Comparison of ENCODE assay signal across 8 cellular contexts in the genomic region with DNA sequence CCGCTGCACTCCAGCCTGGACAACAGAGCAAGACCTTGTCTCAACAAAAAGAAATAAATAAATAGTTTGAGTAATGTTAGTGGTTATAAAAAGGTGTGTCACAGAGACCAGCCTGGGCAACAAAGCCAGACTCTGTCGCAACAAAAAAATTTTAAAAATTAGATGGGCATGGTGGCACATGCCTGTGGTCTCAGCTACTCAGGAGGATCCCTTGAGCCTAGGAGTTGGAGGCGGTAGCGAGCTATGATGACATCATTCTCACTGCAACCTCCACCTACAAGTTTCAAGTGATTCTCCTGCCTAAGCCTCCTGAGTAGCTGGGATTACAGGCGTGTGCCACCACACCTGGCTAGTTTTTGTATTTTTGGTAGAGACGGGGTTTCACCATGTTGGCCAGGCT. TPM values are rescaled to one million over a fixed set of nuclear protein-coding genes. Genes with fewer than 3 reads are reported as not detected.
A peak's percentile ranks its signal among the peaks of the same experiment; 100 is the strongest.
DNase-seq lines count a peak whose midpoint lies in the region; TF ChIP-seq lines count a peak whose summit lies in the region.
"Not testable (repeated sequence)": the region's sequence is repeated elsewhere in the genome, so short reads cannot be mapped to it uniquely, and the experiment has no call there.
"Had no signal": no experiment of that assay in that cellular context is flagged by ENCODE, and none has a peak within 500 bp of the region (broad histone marks: within the 10 kb centered on the region; RNA-seq: fewer than 3 reads in every experiment).

No MANE protein-coding gene starts in this region.

- not testable (repeated sequence) for H3K9me2 ChIP-seq in GM23248 (ENCODE audit: insufficient read depth)

- not testable (repeated sequence) for H3K4me2 ChIP-seq in GM23248 (ENCODE audit: unreplicated experiment); mammary epithelial cell (ENCODE audit: insufficient read depth, low read depth, low read length)

- not testable (repeated sequence) for H3K9me3 ChIP-seq in GM23248 (ENCODE audit: low read depth); MG63; mammary epithelial cell (replicated peaks; ENCODE audit: insufficient read depth, low read length); prostate gland

- not testable (repeated sequence) for H3K27me3 ChIP-seq in GM23248 (replicated peaks; ENCODE audit: insufficient read depth); MG63; mammary epithelial cell (ENCODE audit: insufficient read depth, low read length); prostate gland (replicated peaks; ENCODE audit: insufficient read depth)

- 90 to 92% methylated on average over 6 of the region's 6 CpGs for WGBS in GM23248 (ENCODE audit: low coverage in 1 of 2, low lambda C conversion rate in 2 of 2, missing lambda C conversion rate in 2 of 2), 2 experiments
- WGBS in mammary epithelial cell (ENCODE audit: low coverage, missing lambda C conversion rate): 56% methylated on average over 6 of the region's 6 CpGs
- WGBS in prostate gland: 81% methylated on average over 6 of the region's 6 CpGs

- not testable (repeated sequence) for H3K9ac ChIP-seq in GM23248; mammary epithelial cell (ENCODE audit: insufficient read depth, low read length)

- not testable (repeated sequence) for H3K79me2 ChIP-seq in GM23248 (ENCODE audit: insufficient read depth); mammary epithelial cell (ENCODE audit: insufficient read depth, low read length)

- DNase-seq in AG10803 (ENCODE audit: low read depth) (peak; percentile 65), GM23248 (peak; percentile 16), MG63 (peak; percentile 26), mammary epithelial cell (peak; percentile 80), fibroblast of peridontal ligament (ENCODE audit: extremely low read depth) (peak; percentile 7)
- DNase-seq in prostate gland (ENCODE audit: low spot score): not testable (repeated sequence)

- H3K4me1 ChIP-seq in GM23248 (ENCODE audit: insufficient read depth); mammary epithelial cell (ENCODE audit: insufficient read depth, low read length); prostate gland (replicated peaks): not testable (repeated sequence)

- in situ Hi-C loops in GM23248 (cut with MboI); mammary epithelial cell (cut with MboI; ENCODE audit: low sequenced_read_pairs in 2 of 2): not testable (repeated sequence)

- H3K36me3 ChIP-seq in GM23248 (ENCODE audit: low read depth); mammary epithelial cell (ENCODE audit: insufficient read depth, low read length); prostate gland: not testable (repeated sequence)
- H3K36me3 ChIP-seq in MG63: peaks cover 10% of the 10 kb centered on the region

- H3F3A ChIP-seq in GM23248 (ENCODE audit: insufficient read depth): not testable (repeated sequence)

- TF ChIP-seq POLR2A in prostate gland (IDR thresholded peaks at IDR 0.05): not testable (repeated sequence)

- not testable (repeated sequence) for TF ChIP-seq CTCF in AG10803 (conservative IDR thresholded peaks at IDR 0.05; ENCODE audit: low read length); VCaP (conservative IDR thresholded peaks at IDR 0.05); mammary epithelial cell (conservative IDR thresholded peaks at IDR 0.05 in 1 of 2, IDR thresholded peaks at IDR 0.05 in 1 of 2; ENCODE audit: extremely low read depth in 1 of 2, insufficient read depth in 1 of 2, low read depth in 1 of 2, low read length in 2 of 2); prostate gland (IDR thresholded peaks at IDR 0.05)

- CTCF ChIA-PET in mammary epithelial cell (lab: Charles Lee; ENCODE audit: low non-redundant PET): interaction anchor here (0.6 kb wide), 1 partner anchor 1006 kb away, joined by 7 read pairs; no protein-coding TSS in a partner anchor

- H2AFZ ChIP-seq in GM23248; mammary epithelial cell (ENCODE audit: low read depth, low read length): not testable (repeated sequence)

- intact Hi-C loops in mammary epithelial cell (cut with micrococcal nuclease); prostate gland (cut with DNase I): not testable (repeated sequence)

- H4K20me1 ChIP-seq in GM23248 (ENCODE audit: insufficient read depth); mammary epithelial cell (ENCODE audit: insufficient read depth, low read length): not testable (repeated sequence)

- not testable (repeated sequence) for H3K27ac ChIP-seq in GM23248; mammary epithelial cell (ENCODE audit: insufficient read depth, low read depth, low read length)
- H3K27ac ChIP-seq in VCaP (peak overlapping the region; percentile 53), prostate gland (peak overlapping the region; percentile 55 to 77)

- dilution Hi-C loops in mammary epithelial cell (cut with HindIII; ENCODE audit: low sequenced_read_pairs): not testable (repeated sequence)

- H3K4me3 ChIP-seq in AG10803 (ENCODE audit: low read length); GM23248; MG63; mammary epithelial cell (replicated peaks in 1 of 3; ENCODE audit: insufficient read depth in 1 of 3, low read depth in 2 of 3, low read length in 3 of 3); prostate gland: not testable (repeated sequence)

- BruUV-seq in mammary epithelial cell (replicated peaks; lab: Mats Ljungman, UMichigan): not testable (repeated sequence)

RNA-seq across cellular contexts. Expression of a gene that starts 9.8 kb away (rescaled TPM):
- total RNA-seq in GM23248 (2014; rRNA removed; shearing (Covaris generic)): 21.8 and 37.9 TPM in 2 replicates
- polyA plus RNA-seq in GM23248 (2016; fragmentation: Nextera tagmentation; extraction: Ambion mirVana): 40.7 and 41.2 TPM in 2 replicates
- 15.9 and 38.3 TPM in 2 replicates for total RNA-seq in MG63 (2014; rRNA removed; shearing (Covaris generic); ENCODE audit: low replicate concordance)
- total RNA-seq in mammary epithelial cell: 10 to 100 TPM; 34.3 to 35.8 TPM
- polyA plus RNA-seq in mammary epithelial cell: 19.3 TPM
- 32.7 TPM for polyA minus RNA-seq in mammary epithelial cell
- 10 to 100 TPM; 22.7 to 37.3 TPM for total RNA-seq in prostate gland

RNA-seq across cellular contexts. Expression of a gene that starts 11.6 kb away (rescaled TPM):
- 50.7 and 71.1 TPM in 2 replicates for total RNA-seq in GM23248 (2014; rRNA removed; shearing (Covaris generic))
- polyA plus RNA-seq in GM23248 (2016; fragmentation: Nextera tagmentation; extraction: Ambion mirVana): 52.7 and 56.9 TPM in 2 replicates
- 140 and 179 TPM in 2 replicates for total RNA-seq in MG63 (2014; rRNA removed; shearing (Covaris generic); ENCODE audit: low replicate concordance)
- total RNA-seq in mammary epithelial cell: 10 to 100 TPM; 57.6 to 92.5 TPM
- polyA plus RNA-seq in mammary epithelial cell: 88.3 TPM
- 52.5 TPM for polyA minus RNA-seq in mammary epithelial cell
- total RNA-seq in prostate gland: 100 to 1,000 TPM; 101 to 261 TPM

RNA-seq across cellular contexts. Expression of a gene that starts 12.9 kb away (rescaled TPM):
- total RNA-seq in GM23248 (2014; rRNA removed; shearing (Covaris generic)): 2.1 and 2.8 TPM in 2 replicates
- polyA plus RNA-seq in GM23248 (2016; fragmentation: Nextera tagmentation; extraction: Ambion mirVana) (0.24 and 0.69 TPM in 2 replicates), mammary epithelial cell (0.29 TPM)
- 0.16 and 3.0 TPM in 2 replicates for total RNA-seq in MG63 (2014; rRNA removed; shearing (Covaris generic); ENCODE audit: low replicate concordance)
- total RNA-seq in mammary epithelial cell (under 1 TPM; 0.16 to 0.50 TPM), prostate gland (10 to 100 TPM in 1 of 2 donors, 1 to 10 TPM in 1; 5.2 to 21.9 TPM)
- not detected for polyA minus RNA-seq in mammary epithelial cell
- polyA plus RNA-seq: CD8-positive, alpha-beta memory T cell had no signal

RNA-seq across cellular contexts. Expression of a gene that starts 28.2 kb away (rescaled TPM):
- total RNA-seq in GM23248 (2014; rRNA removed; shearing (Covaris generic)): 31.7 and 40.2 TPM in 2 replicates
- 34.5 and 36.2 TPM in 2 replicates for polyA plus RNA-seq in GM23248 (2016; fragmentation: Nextera tagmentation; extraction: Ambion mirVana)
- 19.1 and 35.3 TPM in 2 replicates for total RNA-seq in MG63 (2014; rRNA removed; shearing (Covaris generic); ENCODE audit: low replicate concordance)
- 10 to 100 TPM; 20.6 to 25.8 TPM for total RNA-seq in mammary epithelial cell
- polyA plus RNA-seq in mammary epithelial cell: 29.4 TPM
- 16.0 TPM for polyA minus RNA-seq in mammary epithelial cell
- 10 to 100 TPM; 15.9 to 19.5 TPM for total RNA-seq in prostate gland

RNA-seq across cellular contexts. Expression of a gene that starts 40.8 kb away (rescaled TPM):
- 3.8 and 4.0 TPM in 2 replicates for total RNA-seq in GM23248 (2014; rRNA removed; shearing (Covaris generic))
- 0.52 and 0.54 TPM in 2 replicates for polyA plus RNA-seq in GM23248 (2016; fragmentation: Nextera tagmentation; extraction: Ambion mirVana)
- total RNA-seq in MG63 (2014; rRNA removed; shearing (Covaris generic); ENCODE audit: low replicate concordance): 5.6 and 6.3 TPM in 2 replicates
- total RNA-seq in mammary epithelial cell: 1 to 10 TPM; 1.7 to 2.3 TPM
- polyA plus RNA-seq in mammary epithelial cell: 0.42 TPM
- 0.10 TPM for polyA minus RNA-seq in mammary epithelial cell
- 10 to 100 TPM in 1 of 2 donors, 1 to 10 TPM in 1; 4.1 to 10.7 TPM for total RNA-seq in prostate gland
